Comparison of ENCODE assay signal across 2 cellular contexts in the genomic region with DNA sequence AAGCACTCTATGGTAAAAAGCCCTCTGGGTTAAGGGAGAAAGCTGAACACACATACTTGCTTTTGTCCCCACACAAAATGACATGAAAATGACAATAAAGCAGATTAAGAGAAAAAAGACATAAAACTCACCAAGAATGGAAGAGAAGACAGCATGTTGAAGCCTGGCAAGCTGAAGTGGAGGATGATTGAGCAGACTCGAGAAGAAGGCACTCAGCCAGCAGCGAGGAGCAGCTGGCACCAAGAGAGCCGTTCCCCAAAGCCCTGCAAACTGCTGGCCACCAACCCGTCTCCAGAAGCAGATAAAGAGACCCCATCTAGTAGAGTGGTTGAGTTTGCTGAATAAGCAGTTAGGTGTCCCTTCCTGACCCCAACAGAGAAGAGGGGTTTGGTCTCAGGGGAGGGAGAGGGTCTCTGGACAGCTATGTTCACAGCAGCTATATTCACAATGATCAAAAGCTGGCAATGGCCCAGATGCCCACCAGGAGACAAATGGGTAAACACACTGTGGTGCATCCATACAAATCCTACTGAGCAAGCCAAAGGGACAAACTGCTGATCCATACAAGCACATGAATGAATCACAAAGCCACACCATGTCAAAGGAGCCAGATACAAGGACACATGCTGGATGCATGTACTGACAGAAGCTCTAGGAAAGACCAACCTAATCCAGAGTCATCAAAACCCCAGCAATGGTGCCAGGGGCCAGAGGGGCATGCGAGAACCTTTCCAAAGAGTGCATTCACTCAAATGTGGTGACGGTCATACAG.
TF ChIP-seq lines count a peak whose summit lies in the region.

No MANE protein-coding gene starts in this region.

TF ChIP-seq in A549, 52 proteins besides CTCF, POLR2A, EP300 and RAD21:
- TF ChIP-seq, protein P1, sequence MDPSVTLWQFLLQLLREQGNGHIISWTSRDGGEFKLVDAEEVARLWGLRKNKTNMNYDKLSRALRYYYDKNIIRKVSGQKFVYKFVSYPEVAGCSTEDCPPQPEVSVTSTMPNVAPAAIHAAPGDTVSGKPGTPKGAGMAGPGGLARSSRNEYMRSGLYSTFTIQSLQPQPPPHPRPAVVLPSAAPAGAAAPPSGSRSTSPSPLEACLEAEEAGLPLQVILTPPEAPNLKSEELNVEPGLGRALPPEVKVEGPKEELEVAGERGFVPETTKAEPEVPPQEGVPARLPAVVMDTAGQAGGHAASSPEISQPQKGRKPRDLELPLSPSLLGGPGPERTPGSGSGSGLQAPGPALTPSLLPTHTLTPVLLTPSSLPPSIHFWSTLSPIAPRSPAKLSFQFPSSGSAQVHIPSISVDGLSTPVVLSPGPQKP (IDR thresholded peaks at IDR 0.05; ENCODE audit: low read depth, low read length), result no peak
- TF ChIP-seq MAFK (IDR thresholded peaks at IDR 0.05; ENCODE audit: partially characterized antibody), result peak; percentile 44
- no peak for TF ChIP-seq HOXB13 (CRISPR knock-in tag; IDR thresholded peaks at IDR 0.05; ENCODE audit: low read depth)

TF ChIP-seq in K562, 482 proteins besides CTCF, POLR2A, EP300 and RAD21:
- TF ChIP-seq ZNF133 (CRISPR knock-in tag; IDR thresholded peaks at IDR 0.05) (no peak), HDAC3 (IDR thresholded peaks at IDR 0.05; ENCODE audit: borderline replicate concordance, partially characterized antibody) (no peak), KDM5B (IDR thresholded peaks at IDR 0.05; ENCODE audit: insufficient replicate concordance, low read depth, low read length) (no peak), RFX5 (IDR thresholded peaks at IDR 0.05; ENCODE audit: low read depth, low read length) (no peak), ZNF316 (IDR thresholded peaks at IDR 0.05) (peak; percentile 35; the same call in 1 of the 2 replicates), DPF2 (IDR thresholded peaks at IDR 0.05) (no peak), SAP30 (IDR thresholded peaks at IDR 0.05; ENCODE audit: borderline replicate concordance, insufficient read depth, low read depth, low read length, poor library complexity, severe bottlenecking) (no peak), C11orf30 (IDR thresholded peaks at IDR 0.05; ENCODE audit: low read depth) (peak; percentile 40; the same call in 1 of the 2 replicates), ARID2 (IDR thresholded peaks at IDR 0.05) (no peak), ERF (CRISPR knock-in tag; IDR thresholded peaks at IDR 0.05) (no peak)
- TF ChIP-seq, protein P2, sequence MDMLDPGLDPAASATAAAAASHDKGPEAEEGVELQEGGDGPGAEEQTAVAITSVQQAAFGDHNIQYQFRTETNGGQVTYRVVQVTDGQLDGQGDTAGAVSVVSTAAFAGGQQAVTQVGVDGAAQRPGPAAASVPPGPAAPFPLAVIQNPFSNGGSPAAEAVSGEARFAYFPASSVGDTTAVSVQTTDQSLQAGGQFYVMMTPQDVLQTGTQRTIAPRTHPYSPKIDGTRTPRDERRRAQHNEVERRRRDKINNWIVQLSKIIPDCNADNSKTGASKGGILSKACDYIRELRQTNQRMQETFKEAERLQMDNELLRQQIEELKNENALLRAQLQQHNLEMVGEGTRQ (CRISPR knock-in tag; IDR thresholded peaks at IDR 0.05), result no peak
- TF ChIP-seq, protein P3, sequence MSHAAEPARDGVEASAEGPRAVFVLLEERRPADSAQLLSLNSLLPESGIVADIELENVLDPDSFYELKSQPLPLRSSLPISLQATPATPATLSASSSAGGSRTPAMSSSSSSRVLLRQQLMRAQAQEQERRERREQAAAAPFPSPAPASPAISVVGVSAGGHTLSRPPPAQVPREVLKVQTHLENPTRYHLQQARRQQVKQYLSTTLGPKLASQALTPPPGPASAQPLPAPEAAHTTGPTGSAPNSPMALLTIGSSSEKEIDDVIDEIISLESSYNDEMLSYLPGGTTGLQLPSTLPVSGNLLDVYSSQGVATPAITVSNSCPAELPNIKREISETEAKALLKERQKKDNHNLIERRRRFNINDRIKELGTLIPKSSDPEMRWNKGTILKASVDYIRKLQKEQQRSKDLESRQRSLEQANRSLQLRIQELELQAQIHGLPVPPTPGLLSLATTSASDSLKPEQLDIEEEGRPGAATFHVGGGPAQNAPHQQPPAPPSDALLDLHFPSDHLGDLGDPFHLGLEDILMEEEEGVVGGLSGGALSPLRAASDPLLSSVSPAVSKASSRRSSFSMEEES (CRISPR knock-in tag; IDR thresholded peaks at IDR 0.05), result no peak
- TF ChIP-seq, protein P4, sequence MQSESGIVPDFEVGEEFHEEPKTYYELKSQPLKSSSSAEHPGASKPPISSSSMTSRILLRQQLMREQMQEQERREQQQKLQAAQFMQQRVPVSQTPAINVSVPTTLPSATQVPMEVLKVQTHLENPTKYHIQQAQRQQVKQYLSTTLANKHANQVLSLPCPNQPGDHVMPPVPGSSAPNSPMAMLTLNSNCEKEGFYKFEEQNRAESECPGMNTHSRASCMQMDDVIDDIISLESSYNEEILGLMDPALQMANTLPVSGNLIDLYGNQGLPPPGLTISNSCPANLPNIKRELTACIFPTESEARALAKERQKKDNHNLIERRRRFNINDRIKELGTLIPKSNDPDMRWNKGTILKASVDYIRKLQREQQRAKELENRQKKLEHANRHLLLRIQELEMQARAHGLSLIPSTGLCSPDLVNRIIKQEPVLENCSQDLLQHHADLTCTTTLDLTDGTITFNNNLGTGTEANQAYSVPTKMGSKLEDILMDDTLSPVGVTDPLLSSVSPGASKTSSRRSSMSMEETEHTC (IDR thresholded peaks at IDR 0.05), result no peak
- TF ChIP-seq, protein P5, sequence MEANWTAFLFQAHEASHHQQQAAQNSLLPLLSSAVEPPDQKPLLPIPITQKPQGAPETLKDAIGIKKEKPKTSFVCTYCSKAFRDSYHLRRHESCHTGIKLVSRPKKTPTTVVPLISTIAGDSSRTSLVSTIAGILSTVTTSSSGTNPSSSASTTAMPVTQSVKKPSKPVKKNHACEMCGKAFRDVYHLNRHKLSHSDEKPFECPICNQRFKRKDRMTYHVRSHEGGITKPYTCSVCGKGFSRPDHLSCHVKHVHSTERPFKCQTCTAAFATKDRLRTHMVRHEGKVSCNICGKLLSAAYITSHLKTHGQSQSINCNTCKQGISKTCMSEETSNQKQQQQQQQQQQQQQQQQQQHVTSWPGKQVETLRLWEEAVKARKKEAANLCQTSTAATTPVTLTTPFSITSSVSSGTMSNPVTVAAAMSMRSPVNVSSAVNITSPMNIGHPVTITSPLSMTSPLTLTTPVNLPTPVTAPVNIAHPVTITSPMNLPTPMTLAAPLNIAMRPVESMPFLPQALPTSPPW (CRISPR knock-in tag; IDR thresholded peaks at IDR 0.05), result no peak
- TF ChIP-seq, protein P6, sequence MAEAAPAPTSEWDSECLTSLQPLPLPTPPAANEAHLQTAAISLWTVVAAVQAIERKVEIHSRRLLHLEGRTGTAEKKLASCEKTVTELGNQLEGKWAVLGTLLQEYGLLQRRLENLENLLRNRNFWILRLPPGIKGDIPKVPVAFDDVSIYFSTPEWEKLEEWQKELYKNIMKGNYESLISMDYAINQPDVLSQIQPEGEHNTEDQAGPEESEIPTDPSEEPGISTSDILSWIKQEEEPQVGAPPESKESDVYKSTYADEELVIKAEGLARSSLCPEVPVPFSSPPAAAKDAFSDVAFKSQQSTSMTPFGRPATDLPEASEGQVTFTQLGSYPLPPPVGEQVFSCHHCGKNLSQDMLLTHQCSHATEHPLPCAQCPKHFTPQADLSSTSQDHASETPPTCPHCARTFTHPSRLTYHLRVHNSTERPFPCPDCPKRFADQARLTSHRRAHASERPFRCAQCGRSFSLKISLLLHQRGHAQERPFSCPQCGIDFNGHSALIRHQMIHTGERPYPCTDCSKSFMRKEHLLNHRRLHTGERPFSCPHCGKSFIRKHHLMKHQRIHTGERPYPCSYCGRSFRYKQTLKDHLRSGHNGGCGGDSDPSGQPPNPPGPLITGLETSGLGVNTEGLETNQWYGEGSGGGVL (CRISPR knock-in tag; IDR thresholded peaks at IDR 0.05), result no peak
- TF ChIP-seq, protein P7, sequence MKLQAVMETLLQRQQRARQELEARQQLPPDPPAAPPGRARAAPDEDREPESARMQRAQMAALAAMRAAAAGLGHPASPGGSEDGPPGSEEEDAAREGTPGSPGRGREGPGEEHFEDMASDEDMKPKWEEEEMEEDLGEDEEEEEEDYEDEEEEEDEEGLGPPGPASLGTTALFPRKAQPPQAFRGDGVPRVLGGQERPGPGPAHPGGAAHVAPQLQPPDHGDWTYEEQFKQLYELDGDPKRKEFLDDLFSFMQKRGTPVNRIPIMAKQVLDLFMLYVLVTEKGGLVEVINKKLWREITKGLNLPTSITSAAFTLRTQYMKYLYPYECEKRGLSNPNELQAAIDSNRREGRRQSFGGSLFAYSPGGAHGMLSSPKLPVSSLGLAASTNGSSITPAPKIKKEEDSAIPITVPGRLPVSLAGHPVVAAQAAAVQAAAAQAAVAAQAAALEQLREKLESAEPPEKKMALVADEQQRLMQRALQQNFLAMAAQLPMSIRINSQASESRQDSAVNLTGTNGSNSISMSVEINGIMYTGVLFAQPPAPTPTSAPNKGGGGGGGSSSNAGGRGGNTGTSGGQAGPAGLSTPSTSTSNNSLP (IDR thresholded peaks at IDR 0.05; ENCODE audit: borderline replicate concordance, low read depth, low read length), result no peak
